19 cellular contexts compared by ENCODE assay signal in genomic region chr9:93558503-93558902, GRCh38. TPM values are rescaled to one million over a fixed set of nuclear protein-coding genes. Genes with fewer than 3 reads are reported as not detected.
DNase-seq lines count a peak whose midpoint lies in the region; FAIRE-seq and TF ChIP-seq lines count a peak whose summit lies in the region.
"Had no signal": no experiment of that assay in that cellular context is flagged by ENCODE, and none has a peak within 500 bp of the region (broad histone marks: within the 10 kb centered on the region; RNA-seq: fewer than 3 reads in every experiment).

No MANE protein-coding gene starts in this region.

- H3K4me1 ChIP-seq in neural progenitor cell = peaks cover 6% of the 10 kb centered on the region
- H3K4me1 ChIP-seq: SJSA1 had no signal

- H3K9me3 Mint-ChIP-seq in activated naive CD4-positive, alpha-beta T cell treated with anti-CD3 and anti-CD28 coated beads, Interleukin-2, amount 50 U/mL, for 24 hours = no peaks in the 10 kb centered on the region
- H3K9me3 Mint-ChIP-seq in activated naive CD4-positive, alpha-beta T cell treated with anti-CD3 and anti-CD28 coated beads for 36 hours = no peaks in the 10 kb centered on the region
- H3K9me3 Mint-ChIP-seq in endothelial cell (ENCODE audit: unreplicated experiment) (no peaks in the 10 kb centered on the region), neural progenitor cell (no peaks in the 10 kb centered on the region)
- H3K9me3 Mint-ChIP-seq: HFFc6 had no signal

- no peaks in the 10 kb centered on the region for H3K27me3 Mint-ChIP-seq in activated naive CD4-positive, alpha-beta T cell treated with anti-CD3 and anti-CD28 coated beads, Interleukin-2, amount 50 U/mL, for 24 hours
- no peaks in the 10 kb centered on the region for H3K27me3 Mint-ChIP-seq in activated naive CD4-positive, alpha-beta T cell treated with anti-CD3 and anti-CD28 coated beads for 36 hours (ENCODE audit: low read depth)
- H3K27me3 Mint-ChIP-seq in endothelial cell (ENCODE audit: unreplicated experiment) = peaks cover 1% of the 10 kb centered on the region
- H3K27me3 Mint-ChIP-seq in neural progenitor cell (ENCODE audit: insufficient read depth, low read depth) = peaks cover 2% of the 10 kb centered on the region

- peaks cover 10% of the 10 kb centered on the region for H3K36me3 Mint-ChIP-seq in activated naive CD4-positive, alpha-beta T cell treated with anti-CD3 and anti-CD28 coated beads, Interleukin-2, amount 50 U/mL, for 24 hours
- H3K36me3 Mint-ChIP-seq in activated naive CD4-positive, alpha-beta T cell treated with anti-CD3 and anti-CD28 coated beads for 36 hours (ENCODE audit: low read depth) = peaks cover 15% of the 10 kb centered on the region
- H3K36me3 Mint-ChIP-seq in endothelial cell (ENCODE audit: low read depth, unreplicated experiment) (peaks cover 39% of the 10 kb centered on the region), neural progenitor cell (peaks cover 20% of the 10 kb centered on the region)

- H3K27ac ChIP-seq in neural progenitor cell (no peak overlapping the region), coronary artery (no peak overlapping the region)
- H3K27ac ChIP-seq: SJSA1 had no signal

- H3K27me3 ChIP-seq in neural progenitor cell = no peaks in the 10 kb centered on the region
- H3K27me3 ChIP-seq: MG63, SJSA1 had no signal

- H3K4me3 ChIP-seq in neural progenitor cell = no peak overlapping the region
- no peak overlapping the region for H3K4me3 ChIP-seq in coronary artery
- H3K4me3 ChIP-seq: K562, MG63, SJSA1 had no signal

- no peaks in the 10 kb centered on the region for H3K36me3 ChIP-seq in neural progenitor cell

- no peaks in the 10 kb centered on the region for H4K20me1 ChIP-seq in neural progenitor cell (ENCODE audit: low read depth)

- no peak overlapping the region for H3K4me3 Mint-ChIP-seq in activated naive CD4-positive, alpha-beta T cell treated with anti-CD3 and anti-CD28 coated beads, Interleukin-2, amount 50 U/mL, for 24 hours
- no peak overlapping the region for H3K4me3 Mint-ChIP-seq in activated naive CD4-positive, alpha-beta T cell treated with anti-CD3 and anti-CD28 coated beads for 36 hours
- H3K4me3 Mint-ChIP-seq in endothelial cell (ENCODE audit: unreplicated experiment) (peak overlapping the region; percentile 57), neural progenitor cell (no peak overlapping the region)
- H3K4me3 Mint-ChIP-seq: HFFc6 had no signal

- no peak overlapping the region for H3K9ac ChIP-seq in neural progenitor cell

- peak overlapping the region; percentile 68 for H3K27ac Mint-ChIP-seq in activated naive CD4-positive, alpha-beta T cell treated with anti-CD3 and anti-CD28 coated beads, Interleukin-2, amount 50 U/mL, for 24 hours
- no peak overlapping the region for H3K27ac Mint-ChIP-seq in activated naive CD4-positive, alpha-beta T cell treated with anti-CD3 and anti-CD28 coated beads for 36 hours
- no peak overlapping the region for H3K27ac Mint-ChIP-seq in endothelial cell (ENCODE audit: unreplicated experiment)
- H3K27ac Mint-ChIP-seq in neural progenitor cell = peak overlapping the region; percentile 25
- H3K27ac Mint-ChIP-seq: HFFc6 had no signal

- H3F3A ChIP-seq in neural progenitor cell (ENCODE audit: low read depth) = no peaks in the 10 kb centered on the region

- DNase-seq in activated naive CD4-positive, alpha-beta T cell treated with anti-CD3 and anti-CD28 coated beads for 36 hours = no peak
- DNase-seq in endothelial cell (ENCODE audit: low spot score) (no peak), neural progenitor cell (ENCODE audit: low spot score) (no peak), posterior vena cava (ENCODE audit: low spot score) (no peak), D721Med (ENCODE audit: insufficient read length, low spot score) (no peak), coronary artery (ENCODE audit: low spot score) (no peak)
- DNase-seq: AML-193, C1 segment of cervical spinal cord, HFFc6, MG63, NCI-H1417, NCI-H1694 treated with DMSO at 0.1 percent for 48 hours, NCI-H2081 treated with DMSO at 0.1 percent for 48 hours, NCI-H446 treated with DMSO at 0.1 percent for 48 hours, NCI-H526 treated with DMSO at 0.1 percent for 48 hours had no signal

- intact Hi-C loops in activated naive CD4-positive, alpha-beta T cell treated with anti-CD3 and anti-CD28 coated beads for 36 hours (cut with micrococcal nuclease) = no loop called here
- intact Hi-C loops in posterior vena cava (cut with DNase I) = no loop called here

- no peaks in the 10 kb centered on the region for H3K4me1 Mint-ChIP-seq in activated naive CD4-positive, alpha-beta T cell treated with anti-CD3 and anti-CD28 coated beads, Interleukin-2, amount 50 U/mL, for 24 hours
- no peaks in the 10 kb centered on the region for H3K4me1 Mint-ChIP-seq in activated naive CD4-positive, alpha-beta T cell treated with anti-CD3 and anti-CD28 coated beads for 36 hours (ENCODE audit: low read depth)
- no peaks in the 10 kb centered on the region for H3K4me1 Mint-ChIP-seq in endothelial cell (ENCODE audit: unreplicated experiment)
- peaks cover 8% of the 10 kb centered on the region for H3K4me1 Mint-ChIP-seq in neural progenitor cell

- no peaks in the 10 kb centered on the region for H3K79me2 ChIP-seq in neural progenitor cell (ENCODE audit: low read depth)

- no peak for TF ChIP-seq CTCF in endothelial cell (IDR thresholded peaks at IDR 0.05; ENCODE audit: unreplicated experiment)
- TF ChIP-seq CTCF in neural progenitor cell (IDR thresholded peaks at IDR 0.05) = no peak
- TF ChIP-seq CTCF in D721Med (IDR thresholded peaks at IDR 0.05; ENCODE audit: insufficient read depth, missing control alignments) = no peak
- TF ChIP-seq CTCF in coronary artery (IDR thresholded peaks at IDR 0.05) = no peak

- H3K4me2 ChIP-seq in neural progenitor cell = no peak overlapping the region

- H3K9me3 ChIP-seq in neural progenitor cell (ENCODE audit: low read depth) = no peaks in the 10 kb centered on the region
- H3K9me3 ChIP-seq: MG63, SJSA1 had no signal

- no peak for FAIRE-seq in D721Med (lab: Jason Lieb, UNC)
- FAIRE-seq: H54, K562 had no signal

- CTCF ChIA-PET in activated naive CD4-positive, alpha-beta T cell treated with anti-CD3 and anti-CD28 coated beads for 36 hours (lab: Charles Lee) = no interaction called here

- no peak overlapping the region for H2AFZ ChIP-seq in neural progenitor cell (replicated peaks)

RNA-seq across cellular contexts. Expression of gene PHF2, which starts 17.9 kb away (rescaled TPM):
- total RNA-seq in activated naive CD4-positive, alpha-beta T cell treated with anti-CD3 and anti-CD28 coated beads for 36 hours = 10 to 100 TPM; 14.4 to 16.6 TPM
- 20.9 TPM for total RNA-seq in endothelial cell (ENCODE audit: unreplicated experiment)
- total RNA-seq in neural progenitor cell (ENCODE audit: low replicate concordance) = 15.7 and 17.6 TPM in 2 replicates
- total RNA-seq in posterior vena cava = 10 to 100 TPM; 26.1 to 27.9 TPM

Comparison
In these comparisons a context has a peak if more than half of its experiments do, and no peak if none do; other contexts are left out.
1. H3K27ac Mint-ChIP-seq: peak in activated naive CD4-positive, alpha-beta T cell treated with anti-CD3 and anti-CD28 coated beads, Interleukin-2, amount 50 U/mL, for 24 hours (single experiment) and neural progenitor cell (single experiment); none in activated naive CD4-positive, alpha-beta T cell treated with anti-CD3 and anti-CD28 coated beads for 36 hours (single experiment) and endothelial cell (single experiment).